ENCODE assay signal across 11 cellular contexts in genomic region chr20:51434556-51435256, GRCh38.
DNase-seq lines count a peak whose midpoint lies in the region; ATAC-seq and TF ChIP-seq lines count a peak whose summit lies in the region.
"Had no signal": no experiment of that assay in that cellular context is flagged by ENCODE, and none has a peak within 500 bp of the region (broad histone marks: within the 10 kb centered on the region; RNA-seq: fewer than 3 reads in every experiment).

No MANE protein-coding gene starts in this region.

- peaks cover 50% of the 10 kb centered on the region for H3K4me1 Mint-ChIP-seq in activated naive CD8-positive, alpha-beta T cell treated with anti-CD3 and anti-CD28 coated beads, Interleukin-2, amount 50 U/mL, for 24 hours

- H3K9me3 Mint-ChIP-seq in activated naive CD8-positive, alpha-beta T cell treated with anti-CD3 and anti-CD28 coated beads, Interleukin-2, amount 50 U/mL, for 24 hours: no peaks in the 10 kb centered on the region
- H3K9me3 Mint-ChIP-seq: activated T-helper 2 cell treated with anti-CD3 and anti-CD28 coated beads, Interferon-gamma antibody, Interleukin-2, Interleukin-4, amounts not matched to agents 10 μg/mL and 5 μg/mL and 100 μg/mL, durations not matched to agents 14 hours and 24 hours and 36 hours had no signal

- no peaks in the 10 kb centered on the region for H3K9me3 ChIP-seq in uterus

- H3K27ac ChIP-seq in dorsolateral prefrontal cortex: no peak overlapping the region
- no peak overlapping the region for H3K27ac ChIP-seq in uterus

- no peaks in the 10 kb centered on the region for H3K36me3 ChIP-seq in uterus

- ATAC-seq in activated naive CD8-positive, alpha-beta T cell treated with anti-CD3 and anti-CD28 coated beads, Interleukin-2, amount 50 U/mL, for 24 hours: peak; percentile 12

- DNase-seq in AG09309 (ENCODE audit: low read depth): peak; percentile 71
- peak; percentile 92 for DNase-seq in HS-5 (ENCODE audit: low read depth)
- DNase-seq in activated naive CD8-positive, alpha-beta T cell treated with anti-CD3 and anti-CD28 coated beads, Interleukin-2, amount 50 U/mL, for 24 hours: no peak
- peak; percentile 66 for DNase-seq in hepatic stellate cell (ENCODE audit: low spot score)
- no peak for DNase-seq in dorsolateral prefrontal cortex
- no peak for DNase-seq in SK-N-DZ (ENCODE audit: low spot score)
- no peak for DNase-seq in anterior cingulate cortex (lab: John Stamatoyannopoulos, UW)
- no peak for DNase-seq in uterus
- DNase-seq: NCI-H748 treated with DMSO at 0.1 percent for 48 hours; stimulated activated CD4-positive, alpha-beta T cell treated with anti-CD3 and anti-CD28 coated beads, Interleukin-1b, Interleukin-23, amount 100 ng/mL, for 48 hours had no signal

- H3K27me3 Mint-ChIP-seq in activated naive CD8-positive, alpha-beta T cell treated with anti-CD3 and anti-CD28 coated beads, Interleukin-2, amount 50 U/mL, for 24 hours: no peaks in the 10 kb centered on the region

- no peak overlapping the region for H3K4me3 Mint-ChIP-seq in activated naive CD8-positive, alpha-beta T cell treated with anti-CD3 and anti-CD28 coated beads, Interleukin-2, amount 50 U/mL, for 24 hours

- intact Hi-C loops in dorsolateral prefrontal cortex (cut with DNase I): no loop called here
- intact Hi-C loops in uterus (cut with DNase I; ENCODE audit: low total_unique reads): no loop called here

- TF ChIP-seq POLR2A in uterus (IDR thresholded peaks at IDR 0.05): no peak

- TF ChIP-seq CTCF in AG09309 (IDR thresholded peaks at IDR 0.05; ENCODE audit: control insufficient read depth, insufficient read depth, low read depth, low read length, missing control alignments) (no peak), dorsolateral prefrontal cortex (IDR thresholded peaks at IDR 0.05 in 54 of 56, conservative IDR thresholded peaks at IDR 0.05 in 2 of 56; ENCODE audit: low read depth in 1 of 56, partially characterized antibody in 56 of 56) (no peak), uterus (IDR thresholded peaks at IDR 0.05) (no peak)

- peak overlapping the region; percentile 49 for H3K27ac Mint-ChIP-seq in activated naive CD8-positive, alpha-beta T cell treated with anti-CD3 and anti-CD28 coated beads, Interleukin-2, amount 50 U/mL, for 24 hours
- H3K27ac Mint-ChIP-seq: activated T-helper 2 cell treated with anti-CD3 and anti-CD28 coated beads, Interferon-gamma antibody, Interleukin-2, Interleukin-4, amounts not matched to agents 10 μg/mL and 5 μg/mL and 100 μg/mL, durations not matched to agents 14 hours and 24 hours and 36 hours had no signal

- no peaks in the 10 kb centered on the region for H3K4me1 ChIP-seq in uterus

- H3K4me3 ChIP-seq in AG09309 (ENCODE audit: control insufficient read depth, low read depth, low read length) (no peak overlapping the region), dorsolateral prefrontal cortex (no peak overlapping the region), uterus (no peak overlapping the region)

- H3K27me3 ChIP-seq in dorsolateral prefrontal cortex (peaks cover 0 to 4% (median 0%) of the 10 kb centered on the region in 45 donors), uterus (no peaks in the 10 kb centered on the region)

- peaks cover 68% of the 10 kb centered on the region for H3K36me3 Mint-ChIP-seq in activated naive CD8-positive, alpha-beta T cell treated with anti-CD3 and anti-CD28 coated beads, Interleukin-2, amount 50 U/mL, for 24 hours (ENCODE audit: low read depth)

Comparison
In these comparisons a context has a peak if more than half of its experiments do, and no peak if none do; other contexts are left out.
1. DNase-seq: peak in AG09309 (single experiment), HS-5 (single experiment) and hepatic stellate cell (single experiment); none in activated naive CD8-positive, alpha-beta T cell treated with anti-CD3 and anti-CD28 coated beads, Interleukin-2, amount 50 U/mL, for 24 hours (single experiment), dorsolateral prefrontal cortex (0 of 10), SK-N-DZ (single experiment), anterior cingulate cortex (0 of 58) and uterus (0 of 2).